In the genomic region with DNA sequence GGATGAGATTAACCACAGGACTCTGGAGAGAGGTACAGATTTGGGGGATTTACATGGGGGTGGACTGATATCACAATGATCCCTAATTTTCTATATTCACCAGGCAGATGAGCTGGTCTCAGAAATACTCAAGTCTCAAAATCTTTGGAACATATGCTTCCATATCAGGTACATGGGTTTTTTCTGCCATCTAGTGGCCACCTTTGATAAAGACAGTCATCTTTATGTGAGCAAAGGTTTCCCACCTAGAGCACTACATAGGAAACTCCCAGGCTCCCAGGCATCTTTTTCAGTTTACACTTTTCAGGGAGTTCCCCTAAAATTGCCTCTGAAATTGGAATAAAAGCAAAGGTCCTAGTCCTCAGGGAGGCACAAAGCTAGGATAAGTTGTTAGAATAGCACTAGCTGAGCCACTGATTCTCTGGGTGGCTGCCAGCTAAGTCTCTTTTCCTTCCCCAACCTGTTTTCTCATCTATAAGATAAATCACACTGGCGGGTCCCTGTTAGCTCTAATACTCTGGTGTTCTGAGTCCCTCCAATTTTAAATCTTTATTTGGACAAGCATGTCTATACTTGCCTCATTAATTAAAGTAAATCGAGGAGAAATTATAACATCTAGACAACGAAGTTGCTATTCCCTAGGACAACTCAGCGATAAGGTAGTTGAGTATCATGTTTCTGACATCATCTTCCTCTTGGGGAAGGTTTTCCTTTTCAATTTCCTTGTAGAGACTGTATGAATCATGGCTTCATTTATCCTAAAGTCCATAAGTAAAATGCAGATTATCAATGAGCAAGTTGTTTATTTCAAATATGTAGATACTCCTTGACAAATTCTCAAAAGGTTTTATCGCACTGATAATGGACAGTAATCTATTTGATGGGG, we compare ENCODE assay signal across 8 cellular contexts. TPM values are rescaled to one million over a fixed set of nuclear protein-coding genes. Genes with fewer than 3 reads are reported as not detected.
DNase-seq lines count a peak whose midpoint lies in the region; ATAC-seq, FAIRE-seq and TF ChIP-seq lines count a peak whose summit lies in the region.

No MANE protein-coding gene starts in this region.

- H2AFZ ChIP-seq in GM12878 (ENCODE audit: control insufficient read depth, low read depth, low read length) = no peak overlapping the region

- H3K79me2 ChIP-seq in GM12878 (ENCODE audit: control insufficient read depth, insufficient read depth, low read length) = no peaks in the 10 kb centered on the region

- H3K27ac ChIP-seq in GM12878 (ENCODE audit: control insufficient read depth, insufficient read depth) = no peak overlapping the region

- H3K27me3 ChIP-seq in GM12878 (replicated peaks in 1 of 2; ENCODE audit: control insufficient read depth in 2 of 2, insufficient read depth in 2 of 2, low read length in 1 of 2) = no peaks in the 10 kb centered on the region

- TF ChIP-seq POLR2A in GM12878 (IDR thresholded peaks at IDR 0.05; ENCODE audit: low read depth, low read length) = no peak

- peak; percentile 97 for FAIRE-seq in GM12878 (lab: Jason Lieb, UNC)

- CTCF ChIA-PET in GM12878 (lab: Yijun Ruan, JAX) = interaction anchor here (0.6 to 4.6 kb wide), 48 partner anchors 8 to 1973 kb away, joined by 3 to 32 read pairs (median 4); partner anchors contain the start of gene CNTNAP4

- no peak overlapping the region for H3K4me3 ChIP-seq in GM12878

- in situ Hi-C loops in GM12878 (cut with MboI) = loop anchor here (5.0 kb wide), 1 partner anchor 1385 kb away; no protein-coding TSS in a partner anchor

- TF ChIP-seq EP300 in GM12878 (IDR thresholded peaks at IDR 0.05; ENCODE audit: borderline replicate concordance in 1 of 2, control insufficient read depth in 1 of 2, low read depth in 2 of 2, low read length in 2 of 2) = no peak

- 25% methylated on average over 5 of the region's 5 CpGs for WGBS in GM12878 (ENCODE audit: insufficient coverage, insufficient replicate concordance, low lambda C conversion rate, missing lambda C conversion rate)

- no peaks in the 10 kb centered on the region for H3K36me3 ChIP-seq in GM12878 (ENCODE audit: control insufficient read depth in 2 of 2, insufficient read depth in 2 of 2, low read length in 1 of 2)

- POLR2A ChIA-PET in GM12878 (lab: Charles Lee) = no interaction called here

- no peaks in the 10 kb centered on the region for H3K9me3 ChIP-seq in GM12878 (replicated peaks; ENCODE audit: control insufficient read depth, insufficient read depth, low read length)

- no peak overlapping the region for H3K4me2 ChIP-seq in GM12878 (ENCODE audit: control insufficient read depth, insufficient read depth)

- H3K4me1 ChIP-seq in GM12878 (ENCODE audit: control insufficient read depth, insufficient read depth, low read length) = no peaks in the 10 kb centered on the region

- RAD21 ChIA-PET in GM12878 (lab: Charles Lee; ENCODE audit: unreplicated experiment) = interaction anchor here (0.8 to 1.5 kb wide), 10 partner anchors 10 to 1385 kb away, joined by 3 to 5 read pairs (median 3); no protein-coding TSS in a partner anchor

- intact Hi-C loops in GM12878 (cut with micrococcal nuclease; ENCODE audit: unreplicated experiment) = loop anchor here (2.0 to 5.0 kb wide), 3 partner anchors 505 to 1383 kb away; no protein-coding TSS in a partner anchor

- H3K9ac ChIP-seq in GM12878 (ENCODE audit: control insufficient read depth, insufficient read depth, low read length) = no peak overlapping the region

- SMC1A ChIA-PET in GM12878 (lab: Charles Lee; ENCODE audit: uncharacterized antibody, unreplicated experiment) = interaction anchor here (0.6 to 2.7 kb wide), 21 partner anchors 9 to 1386 kb away, joined by 3 to 13 read pairs (median 3); partner anchors contain the start of gene CNTNAP4

- peak; percentile 54 to 71 (median 68) for TF ChIP-seq CTCF in GM12878 (IDR thresholded peaks at IDR 0.05 in 2 of 3, conservative IDR thresholded peaks at IDR 0.05 in 1 of 3; ENCODE audit: control insufficient read depth in 2 of 3, extremely low read depth in 1 of 3, insufficient read depth in 1 of 3, low read depth in 3 of 3, low read length in 3 of 3)

- H4K20me1 ChIP-seq in GM12878 (ENCODE audit: control insufficient read depth, insufficient read depth) = no peaks in the 10 kb centered on the region

- peak; percentile 84 for ATAC-seq in GM19043 (IDR thresholded peaks at IDR 0.05; ENCODE audit: low read depth, unreplicated experiment)
- peak; percentile 81 for ATAC-seq in HG03342 (IDR thresholded peaks at IDR 0.05; ENCODE audit: unreplicated experiment)
- ATAC-seq in GM12878 = peak; percentile 89
- peak; percentile 40 for ATAC-seq in stimulated activated naive CD8-positive, alpha-beta T cell treated with anti-CD3 and anti-CD28 coated beads, Interleukin-15, Interleukin-2, amounts not matched to agents 100 U/mL and 50 U/mL, for 24 hours

- TF ChIP-seq RAD21 in GM12878 (IDR thresholded peaks at IDR 0.05; ENCODE audit: insufficient read depth, low read depth, low read length) = peak; percentile 81

- no TSS peak for BruUV-seq in GM12878 (replicated peaks; lab: Mats Ljungman, UMichigan)

- DNase-seq in DMS53 treated with DMSO at 0.1 percent for 48 hours (lab: John Stamatoyannopoulos, UW; ENCODE audit: unreplicated experiment) (peak; percentile 46), NCI-H460 (ENCODE audit: extremely low read depth, low read depth) (peak; percentile 71), GM12878 (ENCODE audit: low read depth, low spot score) (no peak), inferior parietal cortex (ENCODE audit: extremely low spot score) (peak; percentile 85), HCEC 1CT (no peak)
- DNase-seq in stimulated activated naive CD8-positive, alpha-beta T cell treated with anti-CD3 and anti-CD28 coated beads, Interleukin-15, Interleukin-2, amounts not matched to agents 100 U/mL and 50 U/mL, for 24 hours = peak; percentile 14

TF ChIP-seq in GM12878, 131 proteins besides CTCF, POLR2A, EP300 and RAD21:
- TF ChIP-seq BCL3 (IDR thresholded peaks at IDR 0.05; ENCODE audit: borderline replicate concordance, insufficient read depth, low read depth, low read length, poor library complexity, severe bottlenecking) = no peak
- no peak for TF ChIP-seq TAF1 (IDR thresholded peaks at IDR 0.05; ENCODE audit: borderline replicate concordance, low read depth, low read length)
- TF ChIP-seq CHD1 (IDR thresholded peaks at IDR 0.05; ENCODE audit: low read depth, low read length) = no peak
- TF ChIP-seq YY1 (IDR thresholded peaks at IDR 0.05; ENCODE audit: low read depth, low read length) = no peak
- TF ChIP-seq SMC3 (IDR thresholded peaks at IDR 0.05; ENCODE audit: borderline replicate concordance, low read length) = peak; percentile 55
- no peak for TF ChIP-seq IKZF2 (IDR thresholded peaks at IDR 0.05)
TF ChIP-seq in GM12878: peak in this region for 1.

RNA-seq across cellular contexts. Expression of gene MON1B, which starts 19.0 kb away (rescaled TPM):
- 10.2 and 13.8 TPM in 2 replicates for total RNA-seq in NCI-H460 (2014; rRNA removed; shearing (Covaris generic))
- 12.8 and 19.3 TPM in 2 replicates for polyA plus RNA-seq in NCI-H460 (2014; cell fraction: nucleus; rRNA removed)
- total RNA-seq in GM12878 (2013; cell fraction: nucleolus; rRNA removed) = 19.8 and 20.5 TPM in 2 replicates
- total RNA-seq in GM12878 (2014; rRNA removed) (13.8 and 18.8 TPM in 2 replicates), GM12878 (2014; rRNA removed; fragmentation: Illumina TruSeq; extraction: Trizol) (10.2 and 11.0 TPM in 2 replicates), GM12878 (2021) (56.1 and 64.5 TPM in 2 replicates)
- polyA plus RNA-seq in GM12878 (2011; ENCODE audit: low read depth) = 13.8 TPM
- polyA plus RNA-seq in GM12878 (2011; rRNA removed) (10.8 and 15.3 TPM in 2 replicates), GM12878 (2014; fragmentation: Illumina TruSeq; extraction: Trizol) (19.4 and 24.6 TPM in 2 replicates), GM12878 (2014; fragmentation: Nextera tagmentation; extraction: Ambion mirVana) (1 to 10 TPM; 5.7 to 7.6 TPM), GM12878 (2014; rRNA removed) (33.5 and 36.1 TPM in 2 replicates), GM12878 (2016; fragmentation: Nextera tagmentation; extraction: Ambion mirVana) (10 to 100 TPM; 46.3 to 53.2 TPM)
- polyA plus RNA-seq in GM12878 (2011; cell fraction: cytosol; rRNA removed) = 31.0 and 33.3 TPM in 2 replicates
- polyA plus RNA-seq in GM12878 (2011; cell fraction: nucleus; rRNA removed) = 44.4 and 62.4 TPM in 2 replicates
- 25.7 and 31.7 TPM in 2 replicates for polyA plus RNA-seq in GM12878 (2012)
- 15.3 and 24.3 TPM in 2 replicates for polyA minus RNA-seq in GM12878 (2011; rRNA and poly(A)+ RNA removed)
- polyA minus RNA-seq in GM12878 (2011; cell fraction: cytosol; rRNA and poly(A)+ RNA removed) = 11.3 and 12.4 TPM in 2 replicates
- polyA minus RNA-seq in GM12878 (2011; cell fraction: nucleus; rRNA and poly(A)+ RNA removed) = 8.8 and 21.0 TPM in 2 replicates

RNA-seq across cellular contexts. Expression of gene SYCE1L, which starts 27.2 kb away (rescaled TPM):
- total RNA-seq in NCI-H460 (2014; rRNA removed; shearing (Covaris generic)) = 0.45 and 1.4 TPM in 2 replicates
- not detected in 2 replicates for polyA plus RNA-seq in NCI-H460 (2014; cell fraction: nucleus; rRNA removed)
- total RNA-seq in GM12878 (2013; cell fraction: nucleolus; rRNA removed) = not detected in 2 replicates
- 0.38 and 0.73 TPM in 2 replicates for total RNA-seq in GM12878 (2014; rRNA removed)
- total RNA-seq in GM12878 (2014; rRNA removed; fragmentation: Illumina TruSeq; extraction: Trizol) = not detected in 2 replicates
- 3.9 and 4.6 TPM in 2 replicates for total RNA-seq in GM12878 (2021)
- polyA plus RNA-seq in GM12878 (2011; ENCODE audit: low read depth) = not detected
- polyA plus RNA-seq in GM12878 (2011; rRNA removed) = not detected in 2 replicates
- not detected in 2 replicates for polyA plus RNA-seq in GM12878 (2011; cell fraction: cytosol; rRNA removed)
- 0.63 and 0.92 TPM in 2 replicates for polyA plus RNA-seq in GM12878 (2011; cell fraction: nucleus; rRNA removed)
- polyA plus RNA-seq in GM12878 (2012) = 0.77 and 5.4 TPM in 2 replicates
- not detected in 2 replicates for polyA plus RNA-seq in GM12878 (2014; fragmentation: Illumina TruSeq; extraction: Trizol)
- polyA plus RNA-seq in GM12878 (2014; fragmentation: Nextera tagmentation; extraction: Ambion mirVana) = not detected
- polyA plus RNA-seq in GM12878 (2014; rRNA removed) = 0.35 and 1.5 TPM in 2 replicates
- 1 to 10 TPM in 1 of 2 experiments, under 1 TPM in 1; 0.91 to 1.5 TPM for polyA plus RNA-seq in GM12878 (2016; fragmentation: Nextera tagmentation; extraction: Ambion mirVana)
- not detected in 2 replicates for polyA minus RNA-seq in GM12878 (2011; rRNA and poly(A)+ RNA removed)
- polyA minus RNA-seq in GM12878 (2011; cell fraction: cytosol; rRNA and poly(A)+ RNA removed) = not detected in 2 replicates
- polyA minus RNA-seq in GM12878 (2011; cell fraction: nucleus; rRNA and poly(A)+ RNA removed) = not detected in 2 replicates

Comparison
In these comparisons a context has a peak if more than half of its experiments do, and no peak if none do; other contexts are left out.
1. DNase-seq: peak in DMS53 treated with DMSO at 0.1 percent for 48 hours (single experiment), NCI-H460 (single experiment), inferior parietal cortex (single experiment) and stimulated activated naive CD8-positive, alpha-beta T cell treated with anti-CD3 and anti-CD28 coated beads, Interleukin-15, Interleukin-2, amounts not matched to agents 100 U/mL and 50 U/mL, for 24 hours (single experiment); none in GM12878 (single experiment) and HCEC 1CT (single experiment).
2. Peak in every context shown above with its lines, with median percentiles within 50 percentile points of each other: ATAC-seq.